Comparison of ENCODE assay signal across 18 cellular contexts in genomic region chr3:159821737-159822136, GRCh38. TPM values are rescaled to one million over a fixed set of nuclear protein-coding genes. Genes with fewer than 3 reads are reported as not detected.
"Had no signal": no experiment of that assay in that cellular context is flagged by ENCODE, and none has a peak within 500 bp of the region (broad histone marks: within the 10 kb centered on the region; RNA-seq: fewer than 3 reads in every experiment).

No MANE protein-coding gene starts in this region.

- DNase-seq: activated CD4-positive, alpha-beta T cell treated with anti-CD3 and anti-CD28 coated beads, Interleukin-2, amount 50 U/mL, for 1 hour; activated CD8-positive, alpha-beta memory T cell treated with anti-CD3 and anti-CD28 coated beads, Interleukin-2, amount 50 U/mL, for 4 hours; activated naive CD4-positive, alpha-beta T cell treated with anti-CD3 and anti-CD28 coated beads for 36 hours; activated T-cell treated with anti-CD3 and anti-CD28 coated beads, Interleukin-2, amount 50 U/mL, for 4 hours; cortex of kidney; effector CD4-positive, alpha-beta T cell; heart right ventricle; left ventricle myocardium inferior; naive thymus-derived CD4-positive, alpha-beta T cell; ovary; right lobe of liver; stimulated activated CD4-positive, alpha-beta T cell treated with anti-CD3 and anti-CD28 coated beads, Interleukin-4, amount 100 ng/mL, for 4 hours; T-helper 1 cell; T1000; thyroid gland had no signal

- H3K36me3 ChIP-seq: brain microvascular endothelial cell, heart right ventricle, left ventricle myocardium inferior, ovary, right lobe of liver, thyroid gland had no signal

- H3K27ac ChIP-seq: brain microvascular endothelial cell, heart right ventricle, left ventricle myocardium inferior, ovary, right lobe of liver, thyroid gland had no signal

- ATAC-seq: activated CD4-positive, CD25-positive, alpha-beta regulatory T cell treated with anti-CD3 and anti-CD28 coated beads, Interleukin-2, amount 50 U/mL, for 24 hours; activated T-cell treated with anti-CD3 and anti-CD28 coated beads, Interleukin-2, amount 50 U/mL, for 4 hours; heart right ventricle; naive thymus-derived CD4-positive, alpha-beta T cell; right lobe of liver; stimulated activated memory B cell treated with anti-CD40 and anti-IgM and Interleukin-4, amounts not matched to agents 10 μg/mL and 1 μg/mL and 100 μg/mL, for 72 hours had no signal

- H3K9me3 ChIP-seq: heart right ventricle, left ventricle myocardium inferior, ovary, right lobe of liver, thyroid gland had no signal

- H3K27me3 ChIP-seq: brain microvascular endothelial cell, heart right ventricle, ovary, right lobe of liver, thyroid gland had no signal

- H3K4me3 ChIP-seq: heart right ventricle, left ventricle myocardium inferior, ovary, right lobe of liver, thyroid gland had no signal

RNA-seq across cellular contexts. Expression of gene SCHIP1, which starts 17.9 kb away (rescaled TPM):
- total RNA-seq: activated naive CD4-positive, alpha-beta T cell treated with anti-CD3 and anti-CD28 coated beads for 36 hours; activated T-cell treated with anti-CD3 and anti-CD28 coated beads, Interleukin-2, amount 50 U/mL, for 4 hours; naive thymus-derived CD4-positive, alpha-beta T cell had no signal
- polyA plus RNA-seq: naive thymus-derived CD4-positive, alpha-beta T cell had no signal
